ENCODE assay signal across 8 cellular contexts in the genomic region with DNA sequence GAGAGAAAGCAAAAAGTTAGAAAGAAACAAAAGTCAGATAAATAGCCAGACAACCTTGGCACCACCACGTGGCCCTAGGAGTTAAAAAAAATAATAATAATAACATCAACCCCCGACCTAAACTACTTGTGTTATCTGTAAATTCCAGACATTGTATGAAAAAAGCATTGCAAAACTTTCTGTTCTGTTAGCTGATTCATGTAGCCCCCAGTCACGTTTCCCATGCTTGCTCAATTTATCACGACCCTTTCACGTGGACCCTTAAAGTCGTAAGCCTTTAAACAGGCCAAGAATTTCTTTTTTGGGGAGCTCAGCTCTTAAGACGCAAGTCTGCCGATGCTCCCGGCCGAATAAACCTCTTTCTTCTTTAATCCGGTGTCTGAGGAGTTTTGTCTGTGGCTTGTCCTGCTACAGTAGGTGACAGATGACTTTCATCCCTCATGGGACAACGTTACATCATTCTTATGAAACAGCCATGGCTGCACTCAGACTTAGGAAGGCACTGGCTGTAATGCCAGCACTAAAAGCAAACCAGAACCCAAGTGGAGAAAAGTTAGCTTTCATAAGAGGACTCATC. TPM values are rescaled to one million over a fixed set of nuclear protein-coding genes. Genes with fewer than 3 reads are reported as not detected.
DNase-seq lines count a peak whose midpoint lies in the region; ATAC-seq and TF ChIP-seq lines count a peak whose summit lies in the region.

No MANE protein-coding gene starts in this region.

- H3K4me3 ChIP-seq in choroid plexus epithelial cell (ENCODE audit: low read depth, low read length) = peak overlapping the region; percentile 87
- H3K4me3 ChIP-seq in mesenchymal stem cell (ENCODE audit: insufficient read depth in 1 of 2, low read depth in 1 of 2, low read length in 2 of 2) = peak overlapping the region; percentile 85 to 93
- H3K4me3 ChIP-seq in uterus = peak overlapping the region; percentile 64 to 91

- DNase-seq in activated naive CD4-positive, alpha-beta T cell treated with anti-CD3 and anti-CD28 coated beads for 36 hours = peak; percentile 30
- no peak for DNase-seq in activated naive CD4-positive, alpha-beta T cell treated with anti-CD3 and anti-CD28 coated beads, Interleukin-2, amount 50 U/mL, for 16 hours
- peak; percentile 86 for DNase-seq in OCI-M1 (lab: John Stamatoyannopoulos, UW)
- DNase-seq in choroid plexus epithelial cell (ENCODE audit: low read depth) = peak; percentile 38
- DNase-seq in mesenchymal stem cell = no peak
- peak in 1 of 2 donors; percentile 24 for DNase-seq in uterus
- no peak for DNase-seq in superior temporal gyrus (ENCODE audit: extremely low spot score)

- no peak overlapping the region for H2BK120ac ChIP-seq in mesenchymal stem cell (ENCODE audit: low read depth, low read length)

- H3K4me1 Mint-ChIP-seq in activated naive CD4-positive, alpha-beta T cell treated with anti-CD3 and anti-CD28 coated beads for 36 hours (ENCODE audit: low read depth) = peaks cover 63% of the 10 kb centered on the region

- peaks cover 33% of the 10 kb centered on the region for H3K79me1 ChIP-seq in mesenchymal stem cell (replicated peaks; ENCODE audit: low read length, poor library complexity, severe bottlenecking)

- no peaks in the 10 kb centered on the region for H3K36me3 ChIP-seq in mesenchymal stem cell (ENCODE audit: control insufficient read depth in 1 of 2, insufficient read depth in 2 of 2, low read depth in 1 of 2, low read length in 2 of 2)
- H3K36me3 ChIP-seq in uterus = no peaks in the 10 kb centered on the region

- TF ChIP-seq POLR2A in uterus (IDR thresholded peaks at IDR 0.05) = no peak

- intact Hi-C loops in activated naive CD4-positive, alpha-beta T cell treated with anti-CD3 and anti-CD28 coated beads for 36 hours (cut with micrococcal nuclease) = loop anchor here (1.0 to 2.0 kb wide), 2 partner anchors 12 to 713 kb away; no protein-coding TSS in a partner anchor
- intact Hi-C loops in uterus (cut with DNase I; ENCODE audit: low total_unique reads) = no loop called here

- H3K4me1 ChIP-seq in mesenchymal stem cell (ENCODE audit: control insufficient read depth, insufficient read depth, low read depth, low read length) (peaks cover 10% of the 10 kb centered on the region), uterus (peaks cover 0 to 14% of the 10 kb centered on the region in 2 donors)

- H2AFZ ChIP-seq in mesenchymal stem cell (ENCODE audit: low read depth, low read length) = peak overlapping the region; percentile 54

- no peaks in the 10 kb centered on the region for H3K27me3 Mint-ChIP-seq in activated naive CD4-positive, alpha-beta T cell treated with anti-CD3 and anti-CD28 coated beads for 36 hours (ENCODE audit: low read depth)

- no peaks in the 10 kb centered on the region for H3K9me3 Mint-ChIP-seq in activated naive CD4-positive, alpha-beta T cell treated with anti-CD3 and anti-CD28 coated beads for 36 hours

- no peaks in the 10 kb centered on the region for H3K27me3 ChIP-seq in mesenchymal stem cell (ENCODE audit: control insufficient read depth in 1 of 2, insufficient read depth in 1 of 2, low read length in 2 of 2)
- no peaks in the 10 kb centered on the region for H3K27me3 ChIP-seq in uterus

- H3K4ac ChIP-seq in mesenchymal stem cell (ENCODE audit: low read depth in 1 of 2, low read length in 2 of 2) = peak overlapping the region; percentile 68 to 96

- peak overlapping the region; percentile 98 for H3K27ac Mint-ChIP-seq in activated naive CD4-positive, alpha-beta T cell treated with anti-CD3 and anti-CD28 coated beads for 36 hours

- no peak overlapping the region for H2BK12ac ChIP-seq in mesenchymal stem cell (ENCODE audit: low read length in 2 of 2)

- H4K8ac ChIP-seq in mesenchymal stem cell (ENCODE audit: low read length) = peak overlapping the region; percentile 98

- peak overlapping the region in 1 of 2 experiments; percentile 44 for H3K14ac ChIP-seq in mesenchymal stem cell (ENCODE audit: low read length in 2 of 2)

- H3K9ac ChIP-seq in mesenchymal stem cell (ENCODE audit: low read length) = peak overlapping the region; percentile 95

- 73% methylated on average over 11 of the region's 12 CpGs for WGBS in mesenchymal stem cell

- no peak overlapping the region for H2AK5ac ChIP-seq in mesenchymal stem cell (ENCODE audit: low read length, severe bottlenecking)

- no peak for TF ChIP-seq CTCF in choroid plexus epithelial cell (conservative IDR thresholded peaks at IDR 0.05; ENCODE audit: low read depth, low read length)
- TF ChIP-seq CTCF in uterus (IDR thresholded peaks at IDR 0.05) = no peak

- peak overlapping the region; percentile 92 for H3K27ac ChIP-seq in mesenchymal stem cell (ENCODE audit: low read length, poor library complexity, severe bottlenecking)
- peak overlapping the region; percentile 93 to 94 for H3K27ac ChIP-seq in uterus

- ATAC-seq in HG02938 (IDR thresholded peaks at IDR 0.05; ENCODE audit: unreplicated experiment) = peak; percentile 28

- no peak overlapping the region for H2BK5ac ChIP-seq in mesenchymal stem cell (ENCODE audit: low read depth, low read length, poor library complexity, severe bottlenecking)

- peak overlapping the region; percentile 18 for H4K91ac ChIP-seq in mesenchymal stem cell (ENCODE audit: low read length)

- H3K4me2 ChIP-seq in mesenchymal stem cell (ENCODE audit: low read length, poor library complexity, severe bottlenecking) = peak overlapping the region; percentile 69

- H3K18ac ChIP-seq in mesenchymal stem cell (ENCODE audit: low read depth in 1 of 2, low read length in 2 of 2) = peak overlapping the region in 1 of 2 experiments; percentile 61

- H3K9me3 ChIP-seq in mesenchymal stem cell (ENCODE audit: control insufficient read depth, low read length) (no peaks in the 10 kb centered on the region), uterus (no peaks in the 10 kb centered on the region)

- H3K23ac ChIP-seq in mesenchymal stem cell (ENCODE audit: low read length in 2 of 2) = no peak overlapping the region

- CTCF ChIA-PET in activated naive CD4-positive, alpha-beta T cell treated with anti-CD3 and anti-CD28 coated beads for 36 hours (lab: Charles Lee) = interaction anchor here (0.7 to 1.6 kb wide), 2 partner anchors 173 to 198 kb away, joined by 3 to 6 read pairs; no protein-coding TSS in a partner anchor

- peaks cover 5% of the 10 kb centered on the region for H3K36me3 Mint-ChIP-seq in activated naive CD4-positive, alpha-beta T cell treated with anti-CD3 and anti-CD28 coated beads for 36 hours (ENCODE audit: low read depth)

- peak overlapping the region; percentile 98 for H3K4me3 Mint-ChIP-seq in activated naive CD4-positive, alpha-beta T cell treated with anti-CD3 and anti-CD28 coated beads for 36 hours

- H2BK15ac ChIP-seq in mesenchymal stem cell (ENCODE audit: low read depth, poor library complexity, severe bottlenecking) = no peak overlapping the region

RNA-seq across cellular contexts. Expression of gene ACOX3, which starts 0.5 kb away (rescaled TPM):
- 10 to 100 TPM; 11.9 to 13.3 TPM for total RNA-seq in activated naive CD4-positive, alpha-beta T cell treated with anti-CD3 and anti-CD28 coated beads for 36 hours
- 10.4 TPM for polyA plus RNA-seq in mesenchymal stem cell (2013, experiment 1 of 2)
- 12.2 TPM for polyA plus RNA-seq in mesenchymal stem cell (2013, experiment 2 of 2)
- 10 to 100 TPM; 17.9 to 31.1 (median 22.5) TPM for total RNA-seq in uterus

RNA-seq across cellular contexts. Expression of gene TRMT44, which starts 0.6 kb away (rescaled TPM):
- 10 to 100 TPM; 13.1 to 14.5 TPM for total RNA-seq in activated naive CD4-positive, alpha-beta T cell treated with anti-CD3 and anti-CD28 coated beads for 36 hours
- 3.7 TPM for polyA plus RNA-seq in mesenchymal stem cell (2013, experiment 1 of 2)
- polyA plus RNA-seq in mesenchymal stem cell (2013, experiment 2 of 2) = 3.6 TPM
- 10 to 100 TPM in 3 of 4 donors, 1 to 10 TPM in 1; 3.3 to 38.8 (median 32.3) TPM for total RNA-seq in uterus

Comparison
In these comparisons a context has a peak if more than half of its experiments do, and no peak if none do; other contexts are left out.
1. DNase-seq: peak in activated naive CD4-positive, alpha-beta T cell treated with anti-CD3 and anti-CD28 coated beads for 36 hours (single experiment), OCI-M1 (single experiment) and choroid plexus epithelial cell (single experiment); none in activated naive CD4-positive, alpha-beta T cell treated with anti-CD3 and anti-CD28 coated beads, Interleukin-2, amount 50 U/mL, for 16 hours (single experiment), mesenchymal stem cell (single experiment) and superior temporal gyrus (single experiment).
2. Peak in every context shown above with its lines, with median percentiles within 50 percentile points of each other: H3K4me3 ChIP-seq.